In genomic region chr16:88366032-88366703, GRCh38 we compare ENCODE assay signal across 27 cellular contexts. TPM values are rescaled to one million over a fixed set of nuclear protein-coding genes. Genes with fewer than 3 reads are reported as not detected.
"Had no signal": no experiment of that assay in that cellular context is flagged by ENCODE, and none has a peak within 500 bp of the region (broad histone marks: within the 10 kb centered on the region; RNA-seq: fewer than 3 reads in every experiment).

No MANE protein-coding gene starts in this region.

- H3K27me3 ChIP-seq: pancreas, sigmoid colon, suprapubic skin, uterus had no signal

- ATAC-seq: left colon; left lung; lower lobe of right lung; naive thymus-derived CD8-positive, alpha-beta T cell; pancreas; right cardiac atrium had no signal

- FAIRE-seq: islet of Langerhans, kidney, pancreas, small intestine had no signal

- H3K4me3 ChIP-seq: left lung, lower lobe of right lung, pancreas, prostate gland, sigmoid colon, spleen, suprapubic skin, thoracic aorta, tibial artery, uterus had no signal

- H3K4me3 Mint-ChIP-seq: naive thymus-derived CD8-positive, alpha-beta T cell; stimulated activated effector memory CD8-positive, alpha-beta T cell treated with anti-CD3 and anti-CD28 coated beads, Interleukin-12 subunit alpha, Interleukin-12 subunit beta, amount 100 ng/mL, for 72 hours; stimulated activated naive CD8-positive, alpha-beta T cell treated with anti-CD3 and anti-CD28 coated beads, Interleukin-15, Interleukin-2, amounts not matched to agents 100 ng/mL and 50 ng/mL, for 24 hours; type B pancreatic cell had no signal

- H3K4me1 Mint-ChIP-seq: naive thymus-derived CD8-positive, alpha-beta T cell had no signal

- H3K4me1 ChIP-seq: left lung, lower lobe of right lung, pancreas, prostate gland, sigmoid colon, spleen, suprapubic skin, tibial artery, uterus had no signal

- H3K9me3 ChIP-seq: lower lobe of right lung, pancreas, prostate gland, suprapubic skin, tibial artery, uterus had no signal

- H3K36me3 Mint-ChIP-seq: stimulated activated effector memory CD8-positive, alpha-beta T cell treated with anti-CD3 and anti-CD28 coated beads, Interleukin-12 subunit alpha, Interleukin-12 subunit beta, amount 100 ng/mL, for 72 hours; type B pancreatic cell had no signal

- H3K27ac Mint-ChIP-seq: naive thymus-derived CD8-positive, alpha-beta T cell; stimulated activated effector memory CD8-positive, alpha-beta T cell treated with anti-CD3 and anti-CD28 coated beads, Interleukin-12 subunit alpha, Interleukin-12 subunit beta, amount 100 ng/mL, for 72 hours; stimulated activated naive CD8-positive, alpha-beta T cell treated with anti-CD3 and anti-CD28 coated beads, Interleukin-15, Interleukin-2, amounts not matched to agents 100 ng/mL and 50 ng/mL, for 24 hours; type B pancreatic cell had no signal

- DNase-seq: hippocampal formation; left colon; mammary epithelial cell; mesenchymal stem cell; naive thymus-derived CD8-positive, alpha-beta T cell; nucleus accumbens; retina; small intestine; stimulated activated CD4-positive, alpha-beta T cell treated with anti-CD3 and anti-CD28 coated beads, Interleukin-4, amount 100 ng/mL, for 24 hours; stimulated activated naive CD4-positive, alpha-beta T cell; uterus had no signal

- H3K27ac ChIP-seq: left lung, lower lobe of right lung, pancreas, prostate gland, sigmoid colon, spleen, suprapubic skin, thoracic aorta, tibial artery, uterus had no signal

- H3K36me3 ChIP-seq: left lung, lower lobe of right lung, pancreas, prostate gland, sigmoid colon, spleen, suprapubic skin, thoracic aorta, tibial artery, uterus had no signal

- H3K9me3 Mint-ChIP-seq: type B pancreatic cell had no signal

RNA-seq across cellular contexts. Expression of gene ZNF469, which starts 16.6 kb away (rescaled TPM):
- polyA plus RNA-seq: neural cell had no signal
